Comparison of ENCODE assay signal across 12 cellular contexts in genomic region chr7:75888464-75889222, GRCh38. TPM values are rescaled to one million over a fixed set of nuclear protein-coding genes. Genes with fewer than 3 reads are reported as not detected.
DNase-seq lines count a peak whose midpoint lies in the region; ATAC-seq, FAIRE-seq and TF ChIP-seq lines count a peak whose summit lies in the region.
"Had no signal": no experiment of that assay in that cellular context is flagged by ENCODE, and none has a peak within 500 bp of the region (broad histone marks: within the 10 kb centered on the region; RNA-seq: fewer than 3 reads in every experiment).

No MANE protein-coding gene starts in this region.

- no peak overlapping the region for H3K4me3 Mint-ChIP-seq in CD14-positive monocyte

- H3K36me3 Mint-ChIP-seq in CD14-positive monocyte = peaks cover 47 to 57% of the 10 kb centered on the region in 2 donors

- peak overlapping the region in 4 of 7 donors; percentile 2 to 43 (median 10) for H3K27ac Mint-ChIP-seq in CD14-positive monocyte

- H3K27ac ChIP-seq in SJCRH30 = peak overlapping the region; percentile 48; the same call in 1 of the 2 replicates
- H3K27ac ChIP-seq: BLaER1, epithelial cell of prostate had no signal

- peaks cover 3% of the 10 kb centered on the region for H3K4me1 Mint-ChIP-seq in CD14-positive monocyte

- no peak for DNase-seq in CD14-positive monocyte (ENCODE audit: low spot score)
- DNase-seq in SJCRH30 = no peak
- DNase-seq in globus pallidus (ENCODE audit: low spot score) = peak; percentile 79
- DNase-seq in nucleus accumbens (lab: John Stamatoyannopoulos, UW) = peak in 49 of 56 donors; percentile 15 to 86 (median 53)
- DNase-seq in D721Med (ENCODE audit: insufficient read length, low spot score) = no peak
- DNase-seq: NCI-H1048 had no signal

- H3K4me1 ChIP-seq in SJCRH30 = peaks cover 32% of the 10 kb centered on the region

- peaks cover 0 to 3% (median 0%) of the 10 kb centered on the region in 3 donors for H3K27me3 Mint-ChIP-seq in CD14-positive monocyte (ENCODE audit: low read depth in 3 of 3)

- FAIRE-seq in D721Med (lab: Jason Lieb, UNC) = no peak
- FAIRE-seq: islet of Langerhans had no signal

- H3K9me3 Mint-ChIP-seq in CD14-positive monocyte = no peaks in the 10 kb centered on the region

- peaks cover 18% of the 10 kb centered on the region for H3K36me3 ChIP-seq in SJCRH30

- intact Hi-C loops in CD14-positive monocyte (cut with micrococcal nuclease) = no loop called here

- no peak for TF ChIP-seq CTCF in CD14-positive monocyte (IDR thresholded peaks at IDR 0.05)
- no peak for TF ChIP-seq CTCF in D721Med (IDR thresholded peaks at IDR 0.05; ENCODE audit: insufficient read depth, missing control alignments)

- no peak for ATAC-seq in GM18873 (IDR thresholded peaks at IDR 0.05; ENCODE audit: low FRiP score, unreplicated experiment)
- ATAC-seq in HG03342 (IDR thresholded peaks at IDR 0.05; ENCODE audit: unreplicated experiment) = no peak
- no peak for ATAC-seq in GM19328 (IDR thresholded peaks at IDR 0.05; ENCODE audit: unreplicated experiment)

- no peak overlapping the region for H3K4me3 ChIP-seq in SJCRH30
- H3K4me3 ChIP-seq: BLaER1 had no signal

- no peaks in the 10 kb centered on the region for H3K27me3 ChIP-seq in SJCRH30
- H3K27me3 ChIP-seq: BLaER1 had no signal

- H3K9me3 ChIP-seq in SJCRH30 (replicated peaks) = no peaks in the 10 kb centered on the region
- H3K9me3 ChIP-seq: BLaER1 had no signal

RNA-seq across cellular contexts. Expression of gene RHBDD2, which starts 9.8 kb away (rescaled TPM):
- polyA plus RNA-seq in CD14-positive monocyte = 10 to 100 TPM; 53.1 to 54.6 TPM
- total RNA-seq in SJCRH30 (2014; rRNA removed; shearing (Covaris generic)) = 49.3 and 50.6 TPM in 2 replicates

RNA-seq across cellular contexts. Expression of gene POR, which starts 26.3 kb away (rescaled TPM):
- polyA plus RNA-seq in CD14-positive monocyte = 100 to 1,000 TPM in 1 of 2 donors, 10 to 100 TPM in 1; 90.5 to 102 TPM
- 106 and 109 TPM in 2 replicates for total RNA-seq in SJCRH30 (2014; rRNA removed; shearing (Covaris generic))

Comparison
In these comparisons a context has a peak if more than half of its experiments do, and no peak if none do; other contexts are left out.
1. DNase-seq: peak in globus pallidus (single experiment) and nucleus accumbens (49 of 56); none in CD14-positive monocyte (single experiment), SJCRH30 (0 of 2) and D721Med (single experiment).